In genomic region chr22:44024288-44024908, GRCh38 we compare ENCODE assay signal across 8 cellular contexts. TPM values are rescaled to one million over a fixed set of nuclear protein-coding genes. Genes with fewer than 3 reads are reported as not detected.
DNase-seq lines count a peak whose midpoint lies in the region; ATAC-seq and TF ChIP-seq lines count a peak whose summit lies in the region.

PARVB (plus strand) TSS chr22:44024302; CDS start chr22:44024340, 38 bp downstream.

- peaks cover 42% of the 10 kb centered on the region for H3K4me1 Mint-ChIP-seq in activated naive CD8-positive, alpha-beta T cell treated with anti-CD3 and anti-CD28 coated beads for 36 hours

- peak within 1 kb of the TSS; percentile 98 for H3K27ac Mint-ChIP-seq in activated naive CD8-positive, alpha-beta T cell treated with anti-CD3 and anti-CD28 coated beads for 36 hours

- H3K27me3 ChIP-seq in Karpas-422 (ENCODE audit: low read length) (no peaks in the 10 kb centered on the region), psoas muscle (ENCODE audit: insufficient read depth in 3 of 3, low read length in 2 of 3) (no peaks in the 10 kb centered on the region)

- H3K36me3 ChIP-seq in Karpas-422 (ENCODE audit: insufficient read depth, low read length) (no peaks in the 10 kb centered on the region), psoas muscle (ENCODE audit: insufficient read depth in 1 of 2, low read depth in 1 of 2) (peaks cover 0 to 6% of the 10 kb centered on the region in 2 donors)

- H3K4me3 Mint-ChIP-seq in activated naive CD8-positive, alpha-beta T cell treated with anti-CD3 and anti-CD28 coated beads for 36 hours, result peak within 1 kb of the TSS; percentile 92

- peak within 1 kb of the TSS; percentile 96; the same call in 1 of the 2 replicates for H2AFZ ChIP-seq in Karpas-422 (ENCODE audit: low read length)

- H3K36me3 Mint-ChIP-seq in activated naive CD8-positive, alpha-beta T cell treated with anti-CD3 and anti-CD28 coated beads for 36 hours, result peaks cover 50% of the 10 kb centered on the region

- H3K4me3 ChIP-seq in Karpas-422 (ENCODE audit: low read length) (peak within 1 kb of the TSS; percentile 81), psoas muscle (peak within 1 kb of the TSS; percentile 84)

- peak; percentile 61 for DNase-seq in GM03348 (ENCODE audit: low spot score)
- peak; percentile 60 for DNase-seq in Karpas-422
- peak; percentile 49 for DNase-seq in activated naive CD8-positive, alpha-beta T cell treated with anti-CD3 and anti-CD28 coated beads for 36 hours
- DNase-seq in left cardiac atrium, result peak; percentile 55
- DNase-seq in psoas muscle, result peak; percentile 47 to 70
- no peak for DNase-seq in NCI-H1092 treated with DMSO at 0.1 percent for 48 hours (lab: John Stamatoyannopoulos, UW)
- DNase-seq in NCI-H510A (lab: John Stamatoyannopoulos, UW), result no peak

- intact Hi-C loops in left cardiac atrium (cut with DNase I) (loop anchor here in 1 of 2 donors (10.0 kb wide), 1 partner anchor 50 kb away; no protein-coding TSS in a partner anchor), psoas muscle (cut with DNase I) (loop anchor here (5.0 kb wide), 1 partner anchor 58 kb away; no protein-coding TSS in a partner anchor)

- H3K9me3 Mint-ChIP-seq in activated naive CD8-positive, alpha-beta T cell treated with anti-CD3 and anti-CD28 coated beads for 36 hours, result no peaks in the 10 kb centered on the region

- H3K9me2 ChIP-seq in Karpas-422 (replicated peaks; ENCODE audit: insufficient read depth, low read length), result no peaks in the 10 kb centered on the region

- 1 to 5% (median 3%) methylated on average over 37 to 82 of the region's 82 CpGs for WGBS in psoas muscle, 3 donors

- ATAC-seq in left cardiac atrium, result peak; percentile 15 to 42
- peak; percentile 27 to 41 (median 34) for ATAC-seq in psoas muscle
- ATAC-seq in HG03571 (IDR thresholded peaks at IDR 0.05; ENCODE audit: unreplicated experiment), result no peak

- peaks cover 23% of the 10 kb centered on the region for H3K27me3 Mint-ChIP-seq in activated naive CD8-positive, alpha-beta T cell treated with anti-CD3 and anti-CD28 coated beads for 36 hours

- H3K4me1 ChIP-seq in Karpas-422 (ENCODE audit: low read length), result peaks cover 40% of the 10 kb centered on the region
- peaks cover 73% of the 10 kb centered on the region for H3K4me1 ChIP-seq in psoas muscle

- H3K4me2 ChIP-seq in Karpas-422 (ENCODE audit: low read depth, low read length, poor library complexity, severe bottlenecking), result peak within 1 kb of the TSS; percentile 97

- peak within 1 kb of the TSS; percentile 94 for H3K9ac ChIP-seq in Karpas-422 (ENCODE audit: low read length)

- no peak for TF ChIP-seq CTCF in psoas muscle (IDR thresholded peaks at IDR 0.05)

- no peaks in the 10 kb centered on the region for H4K20me1 ChIP-seq in Karpas-422 (ENCODE audit: insufficient read depth, low read depth, low read length)

- no peaks in the 10 kb centered on the region for H3K9me3 ChIP-seq in Karpas-422 (ENCODE audit: low read length)
- H3K9me3 ChIP-seq in psoas muscle, result no peaks in the 10 kb centered on the region

- no peaks in the 10 kb centered on the region for H3K79me2 ChIP-seq in Karpas-422 (ENCODE audit: low read length)

- H3K27ac ChIP-seq in Karpas-422 (ENCODE audit: low read length) (no peak within 1 kb of the TSS), psoas muscle (peak within 1 kb of the TSS; percentile 96)

RNA-seq across cellular contexts. Expression of gene PARVB, which starts in this region (rescaled TPM):
- 24.9 and 32.6 TPM in 2 replicates for total RNA-seq in Karpas-422 (2014; rRNA removed; shearing (Covaris generic); ENCODE audit: low replicate concordance)
- total RNA-seq in activated naive CD8-positive, alpha-beta T cell treated with anti-CD3 and anti-CD28 coated beads for 36 hours, result 10 to 100 TPM; 71.4 to 71.5 TPM
- total RNA-seq in left cardiac atrium (100 to 1,000 TPM in 1 of 2 donors, 10 to 100 TPM in 1; 95.5 to 113 TPM), psoas muscle (100 to 1,000 TPM; 102 to 172 (median 163) TPM)
- polyA plus RNA-seq in psoas muscle, result 100 to 1,000 TPM in 1 of 3 donors, 10 to 100 TPM in 2; 84.5 to 103 (median 88.8) TPM

Comparison
In these comparisons a context has a peak if more than half of its experiments do, and no peak if none do; other contexts are left out.
1. DNase-seq: peak in GM03348 (single experiment), Karpas-422 (single experiment), activated naive CD8-positive, alpha-beta T cell treated with anti-CD3 and anti-CD28 coated beads for 36 hours (single experiment), left cardiac atrium (single experiment) and psoas muscle (2 of 2); none in NCI-H1092 treated with DMSO at 0.1 percent for 48 hours (single experiment) and NCI-H510A (single experiment).